Comparison of ENCODE assay signal across 8 cellular contexts in the genomic region with DNA sequence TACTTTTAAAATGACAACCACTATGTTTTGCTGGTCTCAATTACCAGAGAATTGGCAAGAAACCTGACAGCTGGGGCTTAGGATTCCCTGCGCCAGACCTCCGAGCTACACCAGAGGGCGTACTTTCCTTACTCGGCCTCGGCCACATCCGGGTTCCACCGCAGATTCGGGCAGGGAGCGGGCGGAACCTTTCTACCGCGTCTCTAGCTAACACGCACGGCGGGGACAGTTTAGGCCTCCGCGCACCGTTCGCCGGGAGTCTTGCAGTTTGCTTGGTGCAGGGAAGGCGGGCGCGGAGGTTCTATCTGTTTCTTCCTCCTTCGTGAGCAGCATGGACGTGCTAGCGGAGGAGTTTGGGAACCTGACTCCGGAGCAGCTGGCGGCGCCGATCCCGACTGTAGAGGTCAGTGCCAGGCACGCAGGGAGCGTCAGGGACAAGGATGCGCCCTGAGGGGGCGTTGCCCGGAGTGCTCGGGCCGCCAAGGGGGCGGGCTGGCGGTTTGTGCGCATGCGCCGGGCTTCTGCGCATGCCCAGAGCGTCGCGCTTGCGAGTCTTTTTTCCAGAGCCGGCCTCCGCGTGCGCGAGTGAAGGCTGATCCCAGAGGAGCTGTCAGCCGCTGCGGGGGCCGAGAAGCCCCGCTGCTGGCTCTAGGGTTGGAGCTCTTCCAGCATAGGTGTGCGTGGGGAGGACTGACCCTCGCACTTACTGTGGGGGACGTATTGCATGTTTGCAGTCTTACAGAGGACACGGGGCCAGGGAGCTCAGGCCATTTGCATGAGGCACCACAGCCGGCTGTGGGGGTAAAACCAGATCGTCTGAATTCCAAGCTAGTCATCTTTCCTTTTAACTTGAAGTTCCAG. TPM values are rescaled to one million over a fixed set of nuclear protein-coding genes. Genes with fewer than 3 reads are reported as not detected.
A peak's percentile ranks its signal among the peaks of the same experiment; 100 is the strongest.
DNase-seq lines count a peak whose midpoint lies in the region; ATAC-seq and TF ChIP-seq lines count a peak whose summit lies in the region.

A gene (plus strand): TSS at position 200 of the 861 bp plus-strand sequence. CDS start 132 bp downstream, at position 332.

- no peaks in the 10 kb centered on the region for H3K36me3 ChIP-seq in brain microvascular endothelial cell (replicated peaks)
- H3K36me3 ChIP-seq in iPS DF 6.9 (ENCODE audit: control insufficient read depth, insufficient read depth, low read length): no peaks in the 10 kb centered on the region

- in situ Hi-C loops in brain microvascular endothelial cell (cut with HindIII; ENCODE audit: low pct_ligation_motif_present, low sequenced_read_pairs): no loop called here

- TF ChIP-seq CTCF in brain microvascular endothelial cell (IDR thresholded peaks at IDR 0.05; ENCODE audit: low read depth, low read length, missing control alignments): peak; percentile 96

- H3K4me3 ChIP-seq in brain microvascular endothelial cell (ENCODE audit: low read depth, low read length) (peak within 1 kb of the TSS; percentile 87), iPS DF 6.9 (ENCODE audit: low read length) (peak within 1 kb of the TSS; percentile 74; the same call in 1 of the 2 replicates), skeletal muscle cell (ENCODE audit: low read depth, low read length) (peak within 1 kb of the TSS; percentile 83)

- peak; percentile 82 for ATAC-seq in GM18520 (IDR thresholded peaks at IDR 0.05; ENCODE audit: unreplicated experiment)
- ATAC-seq in HG03064 (IDR thresholded peaks at IDR 0.05; ENCODE audit: low read depth, unreplicated experiment): peak; percentile 86

- H3K27ac ChIP-seq in brain microvascular endothelial cell (peak within 1 kb of the TSS; percentile 95), iPS DF 6.9 (ENCODE audit: low read length) (no peak within 1 kb of the TSS)

- WGBS in iPS DF 6.9 (ENCODE audit: insufficient coverage, insufficient read length): no CpG with 5 or more reads among the region's 63 CpGs

- no peaks in the 10 kb centered on the region for H3K9me3 ChIP-seq in iPS DF 6.9 (ENCODE audit: control insufficient read depth, insufficient read depth, low read length)

- H3K4me1 ChIP-seq in iPS DF 6.9 (ENCODE audit: control insufficient read depth, insufficient read depth, low read length): no peaks in the 10 kb centered on the region

- DNase-seq in A172 (ENCODE audit: low spot score) (peak; percentile 87), NCI-H2107 (lab: John Stamatoyannopoulos, UW) (peak; percentile 95), UCSD-AML1 (lab: John Stamatoyannopoulos, UW; ENCODE audit: unreplicated experiment) (peak; percentile 97), brain microvascular endothelial cell (peak; percentile 96), iPS DF 6.9 (ENCODE audit: low read depth, low spot score) (peak; percentile 85), skeletal muscle cell (ENCODE audit: low read depth) (peak; percentile 88)

- no peaks in the 10 kb centered on the region for H3K27me3 ChIP-seq in brain microvascular endothelial cell (replicated peaks)
- H3K27me3 ChIP-seq in iPS DF 6.9 (ENCODE audit: control insufficient read depth, insufficient read depth, low read length): no peaks in the 10 kb centered on the region

RNA-seq across cellular contexts. Expression of the gene that starts here (rescaled TPM):
- 7.2 and 8.6 TPM in 2 replicates for total RNA-seq in A172 (2014; rRNA removed; shearing (Covaris generic))
